In genomic region chr1:149762286-149762685, GRCh38 we compare ENCODE assay signal across 9 cellular contexts. TPM values are rescaled to one million over a fixed set of nuclear protein-coding genes. Genes with fewer than 3 reads are reported as not detected.
"Had no signal": no experiment of that assay in that cellular context is flagged by ENCODE, and none has a peak within 500 bp of the region (broad histone marks: within the 10 kb centered on the region; RNA-seq: fewer than 3 reads in every experiment).

No MANE protein-coding gene starts in this region.

RNA-seq across cellular contexts. Expression of gene FCGR1A, which starts 20.2 kb away (rescaled TPM):
- total RNA-seq: chondrocyte, dermis microvascular lymphatic vessel endothelial cell, endodermal cell, glomerular endothelial cell, kidney epithelial cell, lung microvascular endothelial cell, mesothelial cell of epicardium, myocyte had no signal
- polyA plus RNA-seq: keratinocyte had no signal
